In the genomic region with DNA sequence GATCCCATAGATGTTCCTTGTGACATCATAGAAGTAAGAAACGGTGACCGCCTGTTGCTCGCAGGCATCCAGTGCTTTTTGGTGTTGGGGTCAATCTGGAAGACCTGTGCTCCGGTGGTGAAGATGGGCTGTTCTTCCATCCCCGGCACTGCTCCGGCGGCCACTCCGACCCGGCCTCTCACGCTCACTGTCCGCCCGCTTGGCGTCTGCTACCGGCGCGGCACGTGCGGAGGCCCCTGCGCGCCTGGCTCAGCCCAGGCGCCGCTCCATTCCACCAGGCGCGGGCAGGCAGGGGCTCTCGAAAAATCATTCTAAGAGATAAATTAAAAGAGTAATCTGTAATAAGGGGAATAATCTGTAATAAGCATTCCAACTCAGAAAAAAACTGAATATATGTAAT, we compare ENCODE assay signal across 7 cellular contexts.
"Had no signal": no experiment of that assay in that cellular context is flagged by ENCODE, and none has a peak within 500 bp of the region (broad histone marks: within the 10 kb centered on the region; RNA-seq: fewer than 3 reads in every experiment).

No MANE protein-coding gene starts in this region.

- H3K9me3 ChIP-seq: HAP-1 had no signal

- H3K36me3 ChIP-seq: HAP-1 had no signal

- H3K27ac Mint-ChIP-seq: GM23338, HFFc6 had no signal

- H3K4me1 Mint-ChIP-seq: GM23338 had no signal

- H3K27ac ChIP-seq: HL-60 had no signal

- H3K4me3 ChIP-seq: GM23338, HAP-1 had no signal

- H3K4me3 Mint-ChIP-seq: GM23338, HFFc6, IgD-negative memory B cell had no signal

- ATAC-seq: GM23338, HCT116, HepG2 had no signal

- H3K4me1 ChIP-seq: HAP-1 had no signal

- DNase-seq: HFFc6 had no signal

- H3K36me3 Mint-ChIP-seq: IgD-negative memory B cell had no signal
